6 cellular contexts compared by ENCODE assay signal in genomic region chr15:40323953-40324937, GRCh38. TPM values are rescaled to one million over a fixed set of nuclear protein-coding genes. Genes with fewer than 3 reads are reported as not detected.
DNase-seq lines count a peak whose midpoint lies in the region; ATAC-seq and TF ChIP-seq lines count a peak whose summit lies in the region.

No MANE protein-coding gene starts in this region.

- H3K4me1 Mint-ChIP-seq in Caco-2 (ENCODE audit: low read depth, unreplicated experiment) = peaks cover 25% of the 10 kb centered on the region
- peaks cover 26% of the 10 kb centered on the region for H3K4me1 Mint-ChIP-seq in activated naive CD8-positive, alpha-beta T cell treated with anti-CD3 and anti-CD28 coated beads, Interleukin-2, amount 50 U/mL, for 24 hours

- TF ChIP-seq CTCF in Caco-2 (IDR thresholded peaks at IDR 0.05; ENCODE audit: insufficient read depth in 1 of 2, low read depth in 1 of 2, low read length in 1 of 2, severe bottlenecking in 1 of 2, unreplicated experiment in 1 of 2) = no peak

- H3K9me3 ChIP-seq in Caco-2 (no peaks in the 10 kb centered on the region), mononuclear cell (ENCODE audit: low read depth, low read length) (no peaks in the 10 kb centered on the region)

- H3K36me3 ChIP-seq in Caco-2 (ENCODE audit: control insufficient read depth, insufficient read depth, low read length) = peaks cover 1% of the 10 kb centered on the region; the same call in 1 of the 2 replicates

- DNase-seq in Caco-2 (peak in 1 of 2 experiments; percentile 29), NCI-H1436 (lab: John Stamatoyannopoulos, UW) (no peak)
- peak; percentile 48 for DNase-seq in activated naive CD8-positive, alpha-beta T cell treated with anti-CD3 and anti-CD28 coated beads, Interleukin-2, amount 50 U/mL, for 24 hours

- intact Hi-C loops in Caco-2 (cut with micrococcal nuclease; ENCODE audit: unreplicated experiment) = loop anchor here (5.0 kb wide), 1 partner anchor 98 kb away; no protein-coding TSS in a partner anchor

- no peak overlapping the region for H3K27ac Mint-ChIP-seq in Caco-2 (ENCODE audit: unreplicated experiment)
- H3K27ac Mint-ChIP-seq in activated naive CD8-positive, alpha-beta T cell treated with anti-CD3 and anti-CD28 coated beads, Interleukin-2, amount 50 U/mL, for 24 hours = no peak overlapping the region

- H3K27me3 ChIP-seq in Caco-2 (replicated peaks; ENCODE audit: control insufficient read depth, insufficient read depth, low read length) (no peaks in the 10 kb centered on the region), mononuclear cell (ENCODE audit: insufficient read depth, low read length) (no peaks in the 10 kb centered on the region)

- CTCF ChIA-PET in Caco-2 (lab: Charles Lee) = interaction anchor here (1.4 kb wide), 3 partner anchors 11 to 45 kb away, joined by 5 to 6 read pairs (median 5); no protein-coding TSS in a partner anchor

- peaks cover 6% of the 10 kb centered on the region for H3K36me3 Mint-ChIP-seq in Caco-2 (ENCODE audit: insufficient read depth, unreplicated experiment)
- peaks cover 3% of the 10 kb centered on the region for H3K36me3 Mint-ChIP-seq in activated naive CD8-positive, alpha-beta T cell treated with anti-CD3 and anti-CD28 coated beads, Interleukin-2, amount 50 U/mL, for 24 hours (ENCODE audit: low read depth)

- H3K9me3 Mint-ChIP-seq in Caco-2 (ENCODE audit: unreplicated experiment) = no peaks in the 10 kb centered on the region
- H3K9me3 Mint-ChIP-seq in activated naive CD8-positive, alpha-beta T cell treated with anti-CD3 and anti-CD28 coated beads, Interleukin-2, amount 50 U/mL, for 24 hours = no peaks in the 10 kb centered on the region

- H3K4me3 ChIP-seq in Caco-2 (ENCODE audit: low read depth, low read length) = peak overlapping the region; percentile 74
- H3K4me3 ChIP-seq in mononuclear cell (ENCODE audit: low read length) = peak overlapping the region; percentile 52

- POLR2A ChIA-PET in Caco-2 (lab: Charles Lee) = no interaction called here

- BruUV-seq in Caco-2 (replicated peaks; lab: Mats Ljungman, UMichigan) = no TSS peak

- H3K27me3 Mint-ChIP-seq in Caco-2 (ENCODE audit: insufficient read depth, unreplicated experiment) = no peaks in the 10 kb centered on the region
- no peaks in the 10 kb centered on the region for H3K27me3 Mint-ChIP-seq in activated naive CD8-positive, alpha-beta T cell treated with anti-CD3 and anti-CD28 coated beads, Interleukin-2, amount 50 U/mL, for 24 hours

- ATAC-seq in HG02852 (IDR thresholded peaks at IDR 0.05; ENCODE audit: unreplicated experiment) (peak; percentile 17), GM19351 (IDR thresholded peaks at IDR 0.05; ENCODE audit: unreplicated experiment) (no peak)
- no peak for ATAC-seq in activated naive CD8-positive, alpha-beta T cell treated with anti-CD3 and anti-CD28 coated beads, Interleukin-2, amount 50 U/mL, for 24 hours

- H3K4me3 Mint-ChIP-seq in Caco-2 (ENCODE audit: unreplicated experiment) = peak overlapping the region; percentile 66
- peak overlapping the region; percentile 74 for H3K4me3 Mint-ChIP-seq in activated naive CD8-positive, alpha-beta T cell treated with anti-CD3 and anti-CD28 coated beads, Interleukin-2, amount 50 U/mL, for 24 hours

- H3K4me1 ChIP-seq in Caco-2 (peaks cover 20% of the 10 kb centered on the region), mononuclear cell (ENCODE audit: insufficient read depth, low read length) (peaks cover 36% of the 10 kb centered on the region)

RNA-seq across cellular contexts. Expression of gene INAFM2, which starts 0.8 kb away (rescaled TPM):
- total RNA-seq in Caco-2 (2022) (13.4 and 15.4 TPM in 2 replicates), mononuclear cell (28.1 TPM)

RNA-seq across cellular contexts. Expression of gene CCDC9B, which starts 16.5 kb away (rescaled TPM):
- total RNA-seq in Caco-2 (2022) = 0.86 and 0.95 TPM in 2 replicates
- 0.63 TPM for total RNA-seq in mononuclear cell

RNA-seq across cellular contexts. Expression of gene PLCB2, which starts 16.5 kb away (rescaled TPM):
- total RNA-seq in Caco-2 (2022) (4.0 and 4.7 TPM in 2 replicates), mononuclear cell (61.7 TPM)

RNA-seq across cellular contexts. Expression of gene PHGR1, which starts 26.6 kb away (rescaled TPM):
- 67.9 and 103 TPM in 2 replicates for total RNA-seq in Caco-2 (2022)
- total RNA-seq in mononuclear cell = not detected

RNA-seq across cellular contexts. Expression of gene DISP2, which starts 33.8 kb away (rescaled TPM):
- total RNA-seq in Caco-2 (2022) = 4.6 and 6.3 TPM in 2 replicates
- total RNA-seq in mononuclear cell = under 0.01 TPM

Comparison
In these comparisons a context has a peak if more than half of its experiments do, and no peak if none do; other contexts are left out.
1. RNA of gene PLCB2, which starts 16.5 kb away (total RNA-seq): 61.7 TPM in mononuclear cell (single experiment); 4.0 to 4.7 TPM in Caco-2; every median in the first group is over 10 times any median in the second.